ENCODE assay signal across 17 cellular contexts in the genomic region with DNA sequence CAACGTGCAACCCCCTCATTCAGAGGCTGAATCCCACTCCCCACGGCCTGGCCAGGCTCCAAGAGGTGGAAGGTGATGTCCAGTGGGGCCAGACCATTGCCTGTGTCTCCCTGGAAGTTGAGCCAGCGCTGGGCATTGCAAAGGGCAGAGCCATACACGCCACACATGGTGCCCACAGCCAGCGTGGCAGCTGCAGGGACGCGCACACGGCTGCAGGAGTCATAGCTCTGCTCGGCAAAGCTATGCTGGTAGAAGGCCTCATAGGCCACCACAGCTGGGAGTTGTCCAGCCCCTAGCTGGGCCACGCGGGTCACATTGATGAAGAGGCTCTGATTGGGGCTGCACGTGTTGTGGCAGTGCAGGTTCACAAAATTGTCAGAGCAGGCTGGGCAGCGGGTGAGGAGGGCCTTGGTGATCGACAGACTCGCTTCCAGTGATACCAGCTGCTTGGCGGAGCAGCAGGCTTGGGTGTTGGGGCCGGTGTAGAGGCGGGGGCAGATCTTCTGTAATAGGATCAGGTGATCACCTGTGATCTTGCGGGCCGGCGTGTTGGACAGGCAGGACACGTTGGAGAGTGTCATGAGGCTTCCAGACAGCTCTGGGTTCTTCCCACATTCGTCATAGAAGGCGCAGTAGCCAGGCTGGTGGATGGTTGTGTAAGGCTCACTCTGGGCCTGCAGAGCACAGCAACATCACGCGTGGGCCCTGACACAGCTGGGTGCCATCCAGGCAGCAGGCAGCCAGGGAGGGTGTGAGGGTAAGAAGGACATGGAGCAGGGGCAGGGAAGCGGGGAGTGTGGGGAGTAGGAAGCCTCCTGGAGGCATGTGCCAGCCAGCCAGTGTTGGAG. TPM values are rescaled to one million over a fixed set of nuclear protein-coding genes. Genes with fewer than 3 reads are reported as not detected.
"Had no signal": no experiment of that assay in that cellular context is flagged by ENCODE, and none has a peak within 500 bp of the region (broad histone marks: within the 10 kb centered on the region; RNA-seq: fewer than 3 reads in every experiment).

No MANE protein-coding gene starts in this region.

- DNase-seq: activated CD4-positive, alpha-beta T cell treated with anti-CD3 and anti-CD28 coated beads, Interleukin-2, amount 50 U/mL, for 48 hours; esophagus squamous epithelium; hypothalamus; stimulated activated CD4-positive, alpha-beta T cell treated with anti-CD3 and anti-CD28 coated beads, Interleukin-15, amount 100 ng/mL, for 24 hours; stimulated activated CD4-positive, alpha-beta T cell treated with anti-CD3 and anti-CD28 coated beads, Interleukin-4, amount 100 ng/mL, for 1 hour; stimulated activated naive CD8-positive, alpha-beta T cell treated with anti-CD3 and anti-CD28 coated beads, Interleukin-15, Interleukin-2, amounts not matched to agents 100 U/mL and 50 U/mL, for 24 hours; T-helper 17 cell; WERI-Rb-1 had no signal

- H3K27me3 ChIP-seq: cardiac muscle cell, esophagus squamous epithelium, upper lobe of right lung had no signal

- H3K4me3 ChIP-seq: cardiac muscle cell, esophagus squamous epithelium, upper lobe of right lung had no signal

- H3K4me1 Mint-ChIP-seq: neural crest cell, T-helper 17 cell had no signal

- H3K9me3 ChIP-seq: esophagus squamous epithelium, upper lobe of right lung had no signal

- H3K4me3 Mint-ChIP-seq: neural crest cell, T-helper 17 cell had no signal

- ATAC-seq: activated naive CD4-positive, alpha-beta T cell treated with anti-CD3 and anti-CD28 coated beads, Interleukin-2, amount 50 U/mL, for 72 hours; stimulated activated naive CD8-positive, alpha-beta T cell treated with anti-CD3 and anti-CD28 coated beads, Interleukin-15, Interleukin-2, amounts not matched to agents 100 U/mL and 50 U/mL, for 24 hours; T-helper 17 cell; upper lobe of right lung had no signal

- H3K27ac Mint-ChIP-seq: T-helper 17 cell had no signal

- H3K4me1 ChIP-seq: parathyroid adenoma, upper lobe of right lung had no signal

- H3K27ac ChIP-seq: cardiac muscle cell, esophagus squamous epithelium, parathyroid adenoma, upper lobe of right lung, WERI-Rb-1 had no signal

- H3K36me3 Mint-ChIP-seq: activated naive CD4-positive, alpha-beta T cell treated with anti-CD3 and anti-CD28 coated beads, Interleukin-2, amount 50 U/mL, for 72 hours had no signal

- H3K9me3 Mint-ChIP-seq: activated naive CD4-positive, alpha-beta T cell treated with anti-CD3 and anti-CD28 coated beads, Interleukin-2, amount 50 U/mL, for 72 hours; neural crest cell had no signal

- H3K36me3 ChIP-seq: cardiac muscle cell, esophagus squamous epithelium, upper lobe of right lung, WERI-Rb-1 had no signal

RNA-seq across cellular contexts. Expression of gene NPC1L1, which starts 1.2 kb away (rescaled TPM):
- total RNA-seq: cardiac muscle cell, endothelial cell of umbilical vein, fibroblast of villous mesenchyme, glomerular endothelial cell, temporal lobe had no signal
- polyA plus RNA-seq: cardiac muscle cell, endothelial cell of umbilical vein had no signal
